In genomic region chr6:134303903-134304302, GRCh38 we compare ENCODE assay signal across 20 cellular contexts. TPM values are rescaled to one million over a fixed set of nuclear protein-coding genes. Genes with fewer than 3 reads are reported as not detected.
DNase-seq lines count a peak whose midpoint lies in the region; ATAC-seq and TF ChIP-seq lines count a peak whose summit lies in the region.
"Had no signal": no experiment of that assay in that cellular context is flagged by ENCODE, and none has a peak within 500 bp of the region (broad histone marks: within the 10 kb centered on the region; RNA-seq: fewer than 3 reads in every experiment).

No MANE protein-coding gene starts in this region.

- no peak overlapping the region for H3K4me3 Mint-ChIP-seq in activated naive CD8-positive, alpha-beta T cell treated with anti-CD3 and anti-CD28 coated beads for 36 hours
- H3K4me3 Mint-ChIP-seq in activated naive CD8-positive, alpha-beta T cell treated with anti-CD3 and anti-CD28 coated beads, Interleukin-2, amount 50 U/mL, for 24 hours, result no peak overlapping the region
- H3K4me3 Mint-ChIP-seq: mesothelial cell of epicardium; natural killer cell treated with Interleukin-12 subunit alpha and Interleukin-12 subunit beta and Interleukin-15 and Interleukin-18, amount 100 ng/mL, for 72 hours had no signal

- DNase-seq in activated naive CD8-positive, alpha-beta T cell treated with anti-CD3 and anti-CD28 coated beads for 36 hours, result no peak
- no peak for DNase-seq in activated naive CD8-positive, alpha-beta T cell treated with anti-CD3 and anti-CD28 coated beads, Interleukin-2, amount 50 U/mL, for 24 hours
- DNase-seq in cerebellum (ENCODE audit: low spot score) (peak; percentile 59), medulla oblongata (ENCODE audit: extremely low spot score) (peak; percentile 81), testis (peak; percentile 28), kidney glomerular epithelial cell (lab: John Stamatoyannopoulos, UW) (no peak), T-helper 9 cell (no peak), NCI-H2029 treated with DMSO at 0.1 percent for 48 hours (lab: John Stamatoyannopoulos, UW) (no peak)
- DNase-seq: 8988T; activated CD4-positive, alpha-beta T cell treated with anti-CD3 and anti-CD28 coated beads for 48 hours; MG63; NCI-H748 treated with DMSO at 0.1 percent for 48 hours; SHP77; stimulated activated CD4-positive, alpha-beta T cell treated with anti-CD3 and anti-CD28 coated beads, Interleukin-4, amount 100 ng/mL, for 1 hour; uterus had no signal

- H3K4me1 ChIP-seq in testis, result peaks cover 30% of the 10 kb centered on the region
- H3K4me1 ChIP-seq: uterus had no signal

- intact Hi-C loops in testis (cut with DNase I; ENCODE audit: low total_unique reads), result no loop called here

- no peak overlapping the region for H3K4me3 ChIP-seq in testis
- H3K4me3 ChIP-seq: BLaER1 treated with 17β-estradiol and CSF1 and Interleukin-3, amounts not matched to agents 10 nM and 100 nM; cardiac muscle cell; MG63; smooth muscle cell; uterus had no signal

- peak overlapping the region; percentile 34 for H3K27ac Mint-ChIP-seq in activated naive CD8-positive, alpha-beta T cell treated with anti-CD3 and anti-CD28 coated beads for 36 hours
- H3K27ac Mint-ChIP-seq in activated naive CD8-positive, alpha-beta T cell treated with anti-CD3 and anti-CD28 coated beads, Interleukin-2, amount 50 U/mL, for 24 hours, result no peak overlapping the region
- H3K27ac Mint-ChIP-seq: mesothelial cell of epicardium; natural killer cell treated with Interleukin-12 subunit alpha and Interleukin-12 subunit beta and Interleukin-15 and Interleukin-18, amount 100 ng/mL, for 72 hours had no signal

- TF ChIP-seq POLR2A in testis (IDR thresholded peaks at IDR 0.05), result no peak

- H3K27ac ChIP-seq in testis, result peak overlapping the region; percentile 72 to 80
- H3K27ac ChIP-seq: cardiac muscle cell, uterus had no signal

- no peaks in the 10 kb centered on the region for H3K27me3 ChIP-seq in testis
- H3K27me3 ChIP-seq: BLaER1 treated with 17β-estradiol and CSF1 and Interleukin-3, amounts not matched to agents 10 nM and 100 nM; cardiac muscle cell; MG63; uterus had no signal

- no peaks in the 10 kb centered on the region for H3K9me3 ChIP-seq in testis
- H3K9me3 ChIP-seq: MG63, uterus had no signal

- WGBS in testis, 2 donors, result 32 to 34% methylated on average over 6 of the region's 6 CpGs

- peaks cover 1% of the 10 kb centered on the region for H3K9me3 Mint-ChIP-seq in activated naive CD8-positive, alpha-beta T cell treated with anti-CD3 and anti-CD28 coated beads for 36 hours
- peaks cover 3% of the 10 kb centered on the region for H3K9me3 Mint-ChIP-seq in activated naive CD8-positive, alpha-beta T cell treated with anti-CD3 and anti-CD28 coated beads, Interleukin-2, amount 50 U/mL, for 24 hours
- H3K9me3 Mint-ChIP-seq: mesothelial cell of epicardium; natural killer cell treated with Interleukin-12 subunit alpha and Interleukin-12 subunit beta and Interleukin-15 and Interleukin-18, amount 100 ng/mL, for 72 hours had no signal

- TF ChIP-seq CTCF in testis (IDR thresholded peaks at IDR 0.05), result no peak

- ATAC-seq in activated naive CD8-positive, alpha-beta T cell treated with anti-CD3 and anti-CD28 coated beads, Interleukin-2, amount 50 U/mL, for 24 hours, result no peak
- ATAC-seq: natural killer cell treated with Interleukin-12 subunit alpha and Interleukin-12 subunit beta and Interleukin-15 and Interleukin-18, amount 100 ng/mL, for 72 hours had no signal

- H3K27me3 Mint-ChIP-seq in activated naive CD8-positive, alpha-beta T cell treated with anti-CD3 and anti-CD28 coated beads for 36 hours, result no peaks in the 10 kb centered on the region
- no peaks in the 10 kb centered on the region for H3K27me3 Mint-ChIP-seq in activated naive CD8-positive, alpha-beta T cell treated with anti-CD3 and anti-CD28 coated beads, Interleukin-2, amount 50 U/mL, for 24 hours

- peaks cover 30% of the 10 kb centered on the region for H3K4me1 Mint-ChIP-seq in activated naive CD8-positive, alpha-beta T cell treated with anti-CD3 and anti-CD28 coated beads for 36 hours
- H3K4me1 Mint-ChIP-seq in activated naive CD8-positive, alpha-beta T cell treated with anti-CD3 and anti-CD28 coated beads, Interleukin-2, amount 50 U/mL, for 24 hours, result peaks cover 7% of the 10 kb centered on the region

- no peaks in the 10 kb centered on the region for H3K36me3 ChIP-seq in testis (ENCODE audit: low read depth, missing control alignments)
- H3K36me3 ChIP-seq: cardiac muscle cell, MG63, uterus had no signal

- no peaks in the 10 kb centered on the region for H3K36me3 Mint-ChIP-seq in activated naive CD8-positive, alpha-beta T cell treated with anti-CD3 and anti-CD28 coated beads for 36 hours
- H3K36me3 Mint-ChIP-seq in activated naive CD8-positive, alpha-beta T cell treated with anti-CD3 and anti-CD28 coated beads, Interleukin-2, amount 50 U/mL, for 24 hours (ENCODE audit: low read depth), result no peaks in the 10 kb centered on the region
- H3K36me3 Mint-ChIP-seq: mesothelial cell of epicardium; natural killer cell treated with Interleukin-12 subunit alpha and Interleukin-12 subunit beta and Interleukin-15 and Interleukin-18, amount 100 ng/mL, for 72 hours had no signal

RNA-seq across cellular contexts. Expression of gene SGK1, which starts 14.0 kb away (rescaled TPM):
- total RNA-seq in activated naive CD8-positive, alpha-beta T cell treated with anti-CD3 and anti-CD28 coated beads for 36 hours, result 100 to 1,000 TPM; 129 to 141 TPM
- total RNA-seq in cerebellum (55.3 TPM), testis (100 to 1,000 TPM; 154 to 208 TPM)
- polyA plus RNA-seq in testis (ENCODE audit: insufficient read depth, low read depth, low replicate concordance), result 91.3 TPM

Comparison
In these comparisons a context has a peak if more than half of its experiments do, and no peak if none do; other contexts are left out.
1. DNase-seq: peak in cerebellum (single experiment), medulla oblongata (single experiment) and testis (single experiment); none in activated naive CD8-positive, alpha-beta T cell treated with anti-CD3 and anti-CD28 coated beads for 36 hours (single experiment), activated naive CD8-positive, alpha-beta T cell treated with anti-CD3 and anti-CD28 coated beads, Interleukin-2, amount 50 U/mL, for 24 hours (single experiment), kidney glomerular epithelial cell (single experiment), T-helper 9 cell (single experiment) and NCI-H2029 treated with DMSO at 0.1 percent for 48 hours (single experiment).